8 cellular contexts compared by ENCODE assay signal in genomic region chr12:111434680-111435338, GRCh38. TPM values are rescaled to one million over a fixed set of nuclear protein-coding genes. Genes with fewer than 3 reads are reported as not detected.
DNase-seq lines count a peak whose midpoint lies in the region; ATAC-seq and TF ChIP-seq lines count a peak whose summit lies in the region.

No MANE protein-coding gene starts in this region.

- H3K27me3 ChIP-seq in Loucy (ENCODE audit: insufficient read depth, low read length, poor library complexity, severe bottlenecking) (no peaks in the 10 kb centered on the region), neural progenitor cell (no peaks in the 10 kb centered on the region)
- H3K27me3 ChIP-seq in effector memory CD4-positive, alpha-beta T cell (replicated peaks; ENCODE audit: control insufficient read depth, insufficient read depth, low read length, poor library complexity, severe bottlenecking), result no peaks in the 10 kb centered on the region

- H3K4me2 ChIP-seq in Loucy (ENCODE audit: low read depth, low read length, poor library complexity, severe bottlenecking) (peak overlapping the region; percentile 75), neural progenitor cell (no peak overlapping the region)

- no peak overlapping the region for H3K4me3 Mint-ChIP-seq in neural progenitor cell

- H3K9ac ChIP-seq in Loucy (ENCODE audit: low read depth, low read length, poor library complexity, severe bottlenecking), result peak overlapping the region; percentile 28
- H3K9ac ChIP-seq in neural progenitor cell, result no peak overlapping the region

- TF ChIP-seq CTCF in Loucy (conservative IDR thresholded peaks at IDR 0.05; ENCODE audit: low read length) (no peak), neural progenitor cell (IDR thresholded peaks at IDR 0.05) (no peak)

- peaks cover 21% of the 10 kb centered on the region for H3K4me1 Mint-ChIP-seq in neural progenitor cell

- H3K9me3 ChIP-seq in Loucy (ENCODE audit: insufficient read depth, low read depth, low read length), result no peaks in the 10 kb centered on the region
- H3K9me3 ChIP-seq in effector memory CD4-positive, alpha-beta T cell (ENCODE audit: control insufficient read depth, low read length), result no peaks in the 10 kb centered on the region
- H3K9me3 ChIP-seq in neural progenitor cell (ENCODE audit: low read depth), result no peaks in the 10 kb centered on the region

- peaks cover 97% of the 10 kb centered on the region for H3K79me2 ChIP-seq in Loucy (ENCODE audit: insufficient read depth, low read length)
- no peaks in the 10 kb centered on the region for H3K79me2 ChIP-seq in neural progenitor cell (ENCODE audit: low read depth)

- ATAC-seq in GM21529 (IDR thresholded peaks at IDR 0.05; ENCODE audit: unreplicated experiment), result peak; percentile 61

- no peaks in the 10 kb centered on the region for H3K9me3 Mint-ChIP-seq in neural progenitor cell

- H3K36me3 ChIP-seq in Loucy (ENCODE audit: insufficient read depth, low read length) (peaks cover 6% of the 10 kb centered on the region; the same call in 1 of the 2 replicates), neural progenitor cell (no peaks in the 10 kb centered on the region)
- no peaks in the 10 kb centered on the region for H3K36me3 ChIP-seq in effector memory CD4-positive, alpha-beta T cell (ENCODE audit: control insufficient read depth, insufficient read depth, low read length)

- peak overlapping the region; percentile 100 for H3K27ac ChIP-seq in effector memory CD4-positive, alpha-beta T cell (ENCODE audit: insufficient read depth, low read length, poor library complexity, severe bottlenecking)
- H3K27ac ChIP-seq in neural progenitor cell (no peak overlapping the region), temporal lobe (ENCODE audit: low read depth, low read length) (peak overlapping the region; percentile 63)

- no peaks in the 10 kb centered on the region for H3K9me2 ChIP-seq in Loucy (replicated peaks; ENCODE audit: low read depth, low read length)

- peak overlapping the region; percentile 55 for H3K4me3 ChIP-seq in Loucy (ENCODE audit: low read length, poor library complexity, severe bottlenecking)
- peak overlapping the region; percentile 32 for H3K4me3 ChIP-seq in effector memory CD4-positive, alpha-beta T cell (ENCODE audit: insufficient read depth, low read depth, low read length, poor library complexity, severe bottlenecking)
- no peak overlapping the region for H3K4me3 ChIP-seq in neural progenitor cell

- peaks cover 4% of the 10 kb centered on the region for H3K36me3 Mint-ChIP-seq in neural progenitor cell

- H3K4me1 ChIP-seq in Loucy (ENCODE audit: insufficient read depth, low read length, poor library complexity, severe bottlenecking) (peaks cover 90% of the 10 kb centered on the region), neural progenitor cell (peaks cover 7% of the 10 kb centered on the region)
- H3K4me1 ChIP-seq in effector memory CD4-positive, alpha-beta T cell (ENCODE audit: control insufficient read depth, insufficient read depth, low read length, poor library complexity, severe bottlenecking), result peaks cover 90% of the 10 kb centered on the region

- no peak overlapping the region for H2AFZ ChIP-seq in Loucy (ENCODE audit: low read length)
- H2AFZ ChIP-seq in neural progenitor cell (replicated peaks), result no peak overlapping the region

- peaks cover 11% of the 10 kb centered on the region for H3K27me3 Mint-ChIP-seq in neural progenitor cell (ENCODE audit: insufficient read depth, low read depth)

- peaks cover 68% of the 10 kb centered on the region for H4K20me1 ChIP-seq in Loucy (ENCODE audit: insufficient read depth, low read length, poor library complexity, severe bottlenecking)
- H4K20me1 ChIP-seq in neural progenitor cell (ENCODE audit: low read depth), result no peaks in the 10 kb centered on the region

- H3F3A ChIP-seq in Loucy (ENCODE audit: low read depth) (peaks cover 10% of the 10 kb centered on the region), neural progenitor cell (ENCODE audit: low read depth) (no peaks in the 10 kb centered on the region)

- peak; percentile 82 for DNase-seq in DMS153 (lab: John Stamatoyannopoulos, UW)
- DNase-seq in activated CD8-positive, alpha-beta memory T cell treated with anti-CD3 and anti-CD28 coated beads for 24 hours, result peak; percentile 92
- peak; percentile 80 to 88 (median 87) for DNase-seq in effector memory CD4-positive, alpha-beta T cell
- no peak for DNase-seq in neural progenitor cell (ENCODE audit: low spot score)
- no peak for DNase-seq in NCI-H2171 (lab: John Stamatoyannopoulos, UW)

- peak overlapping the region; percentile 27 for H3K27ac Mint-ChIP-seq in neural progenitor cell

RNA-seq across cellular contexts. Expression of gene SH2B3, which starts 29.1 kb away (rescaled TPM):
- total RNA-seq in neural progenitor cell (ENCODE audit: low replicate concordance) (2.8 and 5.7 TPM in 2 replicates), temporal lobe (3.0 TPM)

Comparison
In these comparisons a context has a peak if more than half of its experiments do, and no peak if none do; other contexts are left out.
1. DNase-seq: peak in DMS153 (single experiment), activated CD8-positive, alpha-beta memory T cell treated with anti-CD3 and anti-CD28 coated beads for 24 hours (single experiment) and effector memory CD4-positive, alpha-beta T cell (3 of 3); none in neural progenitor cell (single experiment) and NCI-H2171 (single experiment).